In genomic region chr17:5210091-5210490, GRCh38 we compare ENCODE assay signal across 35 cellular contexts. TPM values are rescaled to one million over a fixed set of nuclear protein-coding genes. Genes with fewer than 3 reads are reported as not detected.
DNase-seq lines count a peak whose midpoint lies in the region; ATAC-seq and TF ChIP-seq lines count a peak whose summit lies in the region.
"Had no signal": no experiment of that assay in that cellular context is flagged by ENCODE, and none has a peak within 500 bp of the region (broad histone marks: within the 10 kb centered on the region; RNA-seq: fewer than 3 reads in every experiment).

No MANE protein-coding gene starts in this region.

- 64 to 85% methylated on average over 5 of the region's 5 CpGs for WGBS in sigmoid colon, 2 donors

- DNase-seq in CD14-positive monocyte (ENCODE audit: low spot score): no peak
- no peak for DNase-seq in left lobe of liver (ENCODE audit: low spot score)
- DNase-seq in sigmoid colon: no peak
- DNase-seq: activated CD4-positive, alpha-beta T cell treated with anti-CD3 and anti-CD28 coated beads for 36 hours; activated CD8-positive, alpha-beta memory T cell treated with anti-CD3 and anti-CD28 coated beads, Interleukin-2, amount 50 U/mL, for 48 hours; activated CD8-positive, alpha-beta T cell treated with anti-CD3 and anti-CD28 coated beads for 36 hours; activated naive CD4-positive, alpha-beta T cell treated with anti-CD3 and anti-CD28 coated beads, Interleukin-2, amount 10 ng/mL, durations not matched to agents 7 days and 5 days; amniotic stem cell; dermis blood vessel endothelial cell; DMS 273 treated with DMSO at 0.1 percent for 48 hours; endodermal cell; heart left ventricle; kidney; NCI-H1048; PC-3; SK-N-SH; stomach; T-helper 2 cell; thyroid gland had no signal

- no peaks in the 10 kb centered on the region for H3K27me3 ChIP-seq in skeletal muscle tissue (ENCODE audit: control insufficient read depth in 3 of 3, insufficient read depth in 3 of 3, low read length in 3 of 3)
- no peaks in the 10 kb centered on the region for H3K27me3 ChIP-seq in sigmoid colon
- H3K27me3 ChIP-seq: heart left ventricle, stomach, thyroid gland, vagina had no signal

- H3K27me3 Mint-ChIP-seq in CD14-positive monocyte (ENCODE audit: low read depth in 3 of 3): peaks cover 0 to 5% (median 0%) of the 10 kb centered on the region in 3 donors
- H3K27me3 Mint-ChIP-seq in IgD-negative memory B cell: no peaks in the 10 kb centered on the region
- H3K27me3 Mint-ChIP-seq in dendritic cell treated with granulocyte-macrophage colony-stimulating factor and Interleukin-4, amounts not matched to agents 40 ng/mL and 50 ng/mL, for 4 days: no peaks in the 10 kb centered on the region
- H3K27me3 Mint-ChIP-seq: activated CD4-positive, alpha-beta T cell treated with anti-CD3 and anti-CD28 coated beads for 36 hours; activated CD8-positive, alpha-beta T cell treated with anti-CD3 and anti-CD28 coated beads for 36 hours; activated naive CD4-positive, alpha-beta T cell treated with anti-CD3 and anti-CD28 coated beads, Interleukin-2, amount 10 ng/mL, durations not matched to agents 7 days and 5 days; brain had no signal

- no peaks in the 10 kb centered on the region for H3K4me1 ChIP-seq in skeletal muscle tissue (ENCODE audit: control insufficient read depth in 3 of 3, insufficient read depth in 3 of 3, low read length in 3 of 3)
- H3K4me1 ChIP-seq in sigmoid colon: no peaks in the 10 kb centered on the region
- H3K4me1 ChIP-seq: HAP-1, stomach, thyroid gland, vagina had no signal

- H3K27ac Mint-ChIP-seq in CD14-positive monocyte: peak overlapping the region in 5 of 7 donors; percentile 6 to 85 (median 60)
- H3K27ac Mint-ChIP-seq in IgD-negative memory B cell: peak overlapping the region; percentile 88 to 94 (median 90)
- peak overlapping the region; percentile 70 for H3K27ac Mint-ChIP-seq in dendritic cell treated with granulocyte-macrophage colony-stimulating factor and Interleukin-4, amounts not matched to agents 40 ng/mL and 50 ng/mL, for 4 days
- H3K27ac Mint-ChIP-seq: activated naive CD4-positive, alpha-beta T cell treated with anti-CD3 and anti-CD28 coated beads, Interleukin-2, amount 10 ng/mL, durations not matched to agents 7 days and 5 days; activated T-helper 1 cell treated with anti-CD3 and anti-CD28 coated beads, Interleukin-12 subunit alpha, Interleukin-12 subunit beta, Interleukin-2, Interleukin-4 antibody, amounts not matched to agents 30 ng/mL and 10 ng/mL and 1 ng/mL, durations not matched to agents 14 hours and 24 hours and 36 hours; brain; endodermal cell; mesothelial cell of epicardium; nephron had no signal

- intact Hi-C loops in CD14-positive monocyte (cut with micrococcal nuclease) (no loop called here), sigmoid colon (cut with DNase I) (no loop called here)
- intact Hi-C loops in dendritic cell treated with granulocyte-macrophage colony-stimulating factor and Interleukin-4, amounts not matched to agents 40 ng/mL and 50 ng/mL, for 4 days (cut with micrococcal nuclease): no loop called here

- no peaks in the 10 kb centered on the region for H3K9me3 Mint-ChIP-seq in CD14-positive monocyte
- H3K9me3 Mint-ChIP-seq in IgD-negative memory B cell: no peaks in the 10 kb centered on the region
- no peaks in the 10 kb centered on the region for H3K9me3 Mint-ChIP-seq in dendritic cell treated with granulocyte-macrophage colony-stimulating factor and Interleukin-4, amounts not matched to agents 40 ng/mL and 50 ng/mL, for 4 days
- H3K9me3 Mint-ChIP-seq: activated CD8-positive, alpha-beta T cell treated with anti-CD3 and anti-CD28 coated beads for 36 hours; activated naive CD4-positive, alpha-beta T cell treated with anti-CD3 and anti-CD28 coated beads, Interleukin-2, amount 10 ng/mL, durations not matched to agents 7 days and 5 days; activated T-helper 1 cell treated with anti-CD3 and anti-CD28 coated beads, Interleukin-12 subunit alpha, Interleukin-12 subunit beta, Interleukin-2, Interleukin-4 antibody, amounts not matched to agents 30 ng/mL and 10 ng/mL and 1 ng/mL, durations not matched to agents 14 hours and 24 hours and 36 hours; brain; endodermal cell; mesothelial cell of epicardium; nephron had no signal

- TF ChIP-seq POLR2A in sigmoid colon (IDR thresholded peaks at IDR 0.05): no peak

- H3K9ac ChIP-seq in skeletal muscle tissue (ENCODE audit: low read depth in 1 of 3, low read length in 3 of 3): no peak overlapping the region
- H3K9ac ChIP-seq: SK-N-SH had no signal

- H3K9me3 ChIP-seq in skeletal muscle tissue (ENCODE audit: control insufficient read depth in 3 of 3, low read length in 3 of 3) (no peaks in the 10 kb centered on the region), sigmoid colon (no peaks in the 10 kb centered on the region)
- H3K9me3 ChIP-seq: HAP-1, SK-N-SH, stomach, thyroid gland, vagina had no signal

- peaks cover 0 to 4% (median 2%) of the 10 kb centered on the region in 3 donors for H3K36me3 ChIP-seq in skeletal muscle tissue (ENCODE audit: control insufficient read depth in 3 of 3, insufficient read depth in 3 of 3, low read length in 3 of 3)
- peaks cover 0 to 18% (median 2%) of the 10 kb centered on the region in 4 donors for H3K36me3 ChIP-seq in sigmoid colon
- H3K36me3 ChIP-seq: HAP-1, thyroid gland had no signal

- H3K4me3 ChIP-seq in skeletal muscle tissue (ENCODE audit: low read length in 3 of 3) (no peak overlapping the region), sigmoid colon (no peak overlapping the region)
- H3K4me3 ChIP-seq: HAP-1, heart left ventricle, stomach, thyroid gland, vagina had no signal

- TF ChIP-seq EP300 in sigmoid colon (IDR thresholded peaks at IDR 0.05): no peak

- ATAC-seq in GM18520 (IDR thresholded peaks at IDR 0.05; ENCODE audit: unreplicated experiment): no peak
- ATAC-seq in left lobe of liver: no peak
- ATAC-seq in GM19397 (IDR thresholded peaks at IDR 0.05; ENCODE audit: unreplicated experiment): no peak
- ATAC-seq: activated CD4-positive, alpha-beta T cell treated with anti-CD3 and anti-CD28 coated beads for 36 hours; PC-3; Right ventricle myocardium inferior had no signal

- no peak for TF ChIP-seq CTCF in CD14-positive monocyte (IDR thresholded peaks at IDR 0.05)
- TF ChIP-seq CTCF in sigmoid colon (IDR thresholded peaks at IDR 0.05): no peak

- H3K27ac ChIP-seq in skeletal muscle tissue (ENCODE audit: low read depth, low read length) (peak overlapping the region; percentile 34), sigmoid colon (no peak overlapping the region)
- H3K27ac ChIP-seq: thyroid gland had no signal

- H3K36me3 Mint-ChIP-seq in CD14-positive monocyte (peaks cover 63 to 65% of the 10 kb centered on the region in 2 donors), IgD-negative memory B cell (peaks cover 23% of the 10 kb centered on the region)
- H3K36me3 Mint-ChIP-seq in dendritic cell treated with granulocyte-macrophage colony-stimulating factor and Interleukin-4, amounts not matched to agents 40 ng/mL and 50 ng/mL, for 4 days (ENCODE audit: low read depth): peaks cover 65% of the 10 kb centered on the region
- H3K36me3 Mint-ChIP-seq: activated naive CD4-positive, alpha-beta T cell treated with anti-CD3 and anti-CD28 coated beads, Interleukin-2, amount 10 ng/mL, durations not matched to agents 7 days and 5 days had no signal

- peaks cover 41% of the 10 kb centered on the region for H3K4me1 Mint-ChIP-seq in CD14-positive monocyte
- peaks cover 61% of the 10 kb centered on the region in 3 donors for H3K4me1 Mint-ChIP-seq in IgD-negative memory B cell
- peaks cover 63% of the 10 kb centered on the region for H3K4me1 Mint-ChIP-seq in dendritic cell treated with granulocyte-macrophage colony-stimulating factor and Interleukin-4, amounts not matched to agents 40 ng/mL and 50 ng/mL, for 4 days (ENCODE audit: low read depth)
- H3K4me1 Mint-ChIP-seq: activated naive CD4-positive, alpha-beta T cell treated with anti-CD3 and anti-CD28 coated beads, Interleukin-2, amount 10 ng/mL, durations not matched to agents 7 days and 5 days; brain; endodermal cell; mesothelial cell of epicardium; nephron had no signal

- H3K4me3 Mint-ChIP-seq in CD14-positive monocyte: no peak overlapping the region
- peak overlapping the region; percentile 41 to 92 (median 70) for H3K4me3 Mint-ChIP-seq in IgD-negative memory B cell
- H3K4me3 Mint-ChIP-seq in dendritic cell treated with granulocyte-macrophage colony-stimulating factor and Interleukin-4, amounts not matched to agents 40 ng/mL and 50 ng/mL, for 4 days: no peak overlapping the region
- H3K4me3 Mint-ChIP-seq: activated CD4-positive, alpha-beta T cell treated with anti-CD3 and anti-CD28 coated beads for 36 hours; activated CD8-positive, alpha-beta T cell treated with anti-CD3 and anti-CD28 coated beads for 36 hours; activated naive CD4-positive, alpha-beta T cell treated with anti-CD3 and anti-CD28 coated beads, Interleukin-2, amount 10 ng/mL, durations not matched to agents 7 days and 5 days; activated T-helper 1 cell treated with anti-CD3 and anti-CD28 coated beads, Interleukin-12 subunit alpha, Interleukin-12 subunit beta, Interleukin-2, Interleukin-4 antibody, amounts not matched to agents 30 ng/mL and 10 ng/mL and 1 ng/mL, durations not matched to agents 14 hours and 24 hours and 36 hours; brain; endodermal cell; mesothelial cell of epicardium; nephron had no signal

RNA-seq across cellular contexts. Expression of gene ZNF594, which starts 18.4 kb away (rescaled TPM):
- polyA plus RNA-seq in CD14-positive monocyte (under 1 TPM in 1 of 2 donors, not detected in 1; 0.34 TPM), IgD-negative memory B cell (2.1 TPM), sigmoid colon (1 to 10 TPM in 1 of 3 donors, under 1 TPM in 1, not detected in 1; 0.23 to 3.8 TPM)
- total RNA-seq in skeletal muscle tissue (8.9 TPM), left lobe of liver (2.3 TPM), sigmoid colon (10 to 100 TPM; 15.5 to 24.3 (median 16.9) TPM)

RNA-seq across cellular contexts. Expression of gene SCIMP, which starts 24.6 kb away (rescaled TPM):
- polyA plus RNA-seq in CD14-positive monocyte: 100 to 1,000 TPM in 1 of 2 donors, 10 to 100 TPM in 1; 98.4 to 164 TPM
- 325 TPM for polyA plus RNA-seq in IgD-negative memory B cell
- total RNA-seq in skeletal muscle tissue: 2.1 TPM
- total RNA-seq in left lobe of liver: 2.3 TPM
- 10 to 100 TPM in 1 of 4 donors, 1 to 10 TPM in 3; 1.1 to 15.5 (median 3.8) TPM for total RNA-seq in sigmoid colon
- polyA plus RNA-seq in sigmoid colon: 10 to 100 TPM in 1 of 3 donors, 1 to 10 TPM in 1, under 1 TPM in 1; 0.60 to 11.1 (median 8.8) TPM
- total RNA-seq: activated CD4-positive, alpha-beta T cell treated with anti-CD3 and anti-CD28 coated beads for 36 hours; activated T-helper 1 cell treated with anti-CD3 and anti-CD28 coated beads, Interleukin-12 subunit alpha, Interleukin-12 subunit beta, Interleukin-2, Interleukin-4 antibody, amounts not matched to agents 30 ng/mL and 10 ng/mL and 1 ng/mL, durations not matched to agents 14 hours and 24 hours and 36 hours; dermis blood vessel endothelial cell; endodermal cell; fibroblast of villous mesenchyme; HT-29; mesothelial cell of epicardium; NCI-H460; osteocyte; PC-3 had no signal
- polyA plus RNA-seq: SK-N-SH had no signal

Comparison
In these comparisons a context has a peak if more than half of its experiments do, and no peak if none do; other contexts are left out.
1. H3K4me3 Mint-ChIP-seq: peak in IgD-negative memory B cell (4 of 4); none in CD14-positive monocyte (0 of 2) and dendritic cell treated with granulocyte-macrophage colony-stimulating factor and Interleukin-4, amounts not matched to agents 40 ng/mL and 50 ng/mL, for 4 days (single experiment).
2. Peak in every context shown above with its lines, with median percentiles within 50 percentile points of each other: H3K27ac Mint-ChIP-seq.